8 cellular contexts compared by ENCODE assay signal in the genomic region with DNA sequence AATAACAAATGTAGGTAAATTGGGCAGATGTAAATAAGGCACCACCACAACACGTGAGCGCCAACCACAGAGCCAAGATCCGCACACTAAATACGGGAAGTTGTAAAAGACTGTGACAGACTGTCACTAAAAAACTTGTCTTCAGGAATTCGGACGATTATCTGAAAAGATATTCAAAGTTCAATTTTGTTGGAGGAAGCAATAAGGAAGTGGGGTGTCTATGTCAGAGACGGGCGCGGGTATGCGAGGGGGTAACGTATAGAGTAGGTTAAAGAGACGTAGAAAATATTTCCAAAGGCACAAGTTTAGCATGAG. TPM values are rescaled to one million over a fixed set of nuclear protein-coding genes. Genes with fewer than 3 reads are reported as not detected.
DNase-seq lines count a peak whose midpoint lies in the region; ATAC-seq and TF ChIP-seq lines count a peak whose summit lies in the region.

No MANE protein-coding gene starts in this region.

- H3K4me1 ChIP-seq in NT2/D1 (ENCODE audit: insufficient read depth, insufficient read length): no peaks in the 10 kb centered on the region

- ATAC-seq in GM21786 (IDR thresholded peaks at IDR 0.05; ENCODE audit: unreplicated experiment) (peak; percentile 16), sciatic nerve (no peak)

- no peak for DNase-seq in BJ (ENCODE audit: low read depth)
- no peak for DNase-seq in NT2/D1 (ENCODE audit: low read depth, low spot score)
- peak; percentile 9 to 25 for DNase-seq in activated T-helper 1 cell treated with anti-CD3 and anti-CD28 coated beads, Interleukin-2, amount 50 U/mL, for 16 hours (ENCODE audit: low read depth in 1 of 2, low spot score in 1 of 2)
- peak; percentile 58 for DNase-seq in germinal center (ENCODE audit: low spot score)
- peak; percentile 64 for DNase-seq in sciatic nerve (ENCODE audit: low spot score)
- DNase-seq in NCI-H510A (lab: John Stamatoyannopoulos, UW): no peak
- DNase-seq in AG08395 (ENCODE audit: low spot score): no peak

- no peak for TF ChIP-seq CTCF in BJ (IDR thresholded peaks at IDR 0.05; ENCODE audit: insufficient read depth, low read depth, low read length)

- POLR2A ChIA-PET in BJ (lab: Charles Lee): no interaction called here

- intact Hi-C loops in sciatic nerve (cut with DNase I): no loop called here

- H3K27me3 ChIP-seq in BJ (ENCODE audit: control insufficient read depth, insufficient read depth, low read length) (no peaks in the 10 kb centered on the region), NT2/D1 (ENCODE audit: insufficient read depth, insufficient read length) (no peaks in the 10 kb centered on the region)

- H3K36me3 ChIP-seq in BJ (ENCODE audit: control insufficient read depth, insufficient read depth, low read length) (peaks cover 2% of the 10 kb centered on the region), NT2/D1 (ENCODE audit: insufficient read depth, insufficient read length, low read length) (peaks cover 27% of the 10 kb centered on the region)

- no peaks in the 10 kb centered on the region for H3K9me3 ChIP-seq in NT2/D1 (ENCODE audit: insufficient read depth, low read length)

- H3K9ac ChIP-seq in NT2/D1 (ENCODE audit: insufficient read length, low read depth): peak overlapping the region; percentile 85

- H3K4me3 ChIP-seq in BJ (ENCODE audit: low read depth, low read length) (peak overlapping the region; percentile 48), NT2/D1 (ENCODE audit: insufficient read length, low read depth) (peak overlapping the region; percentile 75)

- CTCF ChIA-PET in BJ (lab: Yijun Ruan, JAX): no interaction called here

RNA-seq across cellular contexts. Expression of a gene that starts 1.5 kb away (rescaled TPM):
- 272 and 613 TPM in 2 replicates for polyA plus RNA-seq in BJ (2011; rRNA removed)
- 101 and 115 TPM in 2 replicates for polyA minus RNA-seq in BJ (2011; rRNA and poly(A)+ RNA removed)
- 517 TPM for total RNA-seq in sciatic nerve

RNA-seq across cellular contexts. Expression of a gene that starts 37.0 kb away (rescaled TPM):
- 10.4 and 20.2 TPM in 2 replicates for polyA plus RNA-seq in BJ (2011; rRNA removed)
- polyA minus RNA-seq in BJ (2011; rRNA and poly(A)+ RNA removed): 5.8 and 6.0 TPM in 2 replicates
- total RNA-seq in sciatic nerve: 18.4 TPM

Comparison
In these comparisons a context has a peak if more than half of its experiments do, and no peak if none do; other contexts are left out.
1. DNase-seq: peak in activated T-helper 1 cell treated with anti-CD3 and anti-CD28 coated beads, Interleukin-2, amount 50 U/mL, for 16 hours (2 of 2), germinal center (single experiment) and sciatic nerve (single experiment); none in BJ (single experiment), NT2/D1 (single experiment), NCI-H510A (single experiment) and AG08395 (single experiment).